In the genomic region with DNA sequence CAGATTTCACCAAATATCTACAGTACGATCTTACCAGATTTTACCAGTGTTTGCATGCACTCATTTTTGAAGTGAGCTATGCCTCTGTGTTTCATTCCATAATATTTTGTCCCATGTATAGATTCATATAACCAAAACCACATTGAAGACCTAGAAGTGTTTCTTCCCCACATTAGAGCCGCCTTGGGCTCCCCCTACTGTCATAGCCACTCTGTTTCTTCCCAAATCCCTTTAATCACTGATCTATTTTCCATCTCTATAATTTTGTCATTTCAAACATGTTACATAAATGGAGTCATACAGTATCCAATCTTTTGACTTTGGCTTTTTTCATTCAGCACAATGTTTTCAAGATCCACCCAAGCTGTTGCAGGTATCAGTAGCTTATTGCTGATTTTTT, we compare ENCODE assay signal across 16 cellular contexts. TPM values are rescaled to one million over a fixed set of nuclear protein-coding genes. Genes with fewer than 3 reads are reported as not detected.
DNase-seq lines count a peak whose midpoint lies in the region; ATAC-seq and TF ChIP-seq lines count a peak whose summit lies in the region.
"Had no signal": no experiment of that assay in that cellular context is flagged by ENCODE, and none has a peak within 500 bp of the region (broad histone marks: within the 10 kb centered on the region; RNA-seq: fewer than 3 reads in every experiment).

No MANE protein-coding gene starts in this region.

- no peak overlapping the region for H2AFZ ChIP-seq in neural cell (ENCODE audit: low read depth, low read length)

- H3K79me2 ChIP-seq in DOHH2 (ENCODE audit: control insufficient read depth, low read length) (no peaks in the 10 kb centered on the region), neural cell (replicated peaks; ENCODE audit: insufficient read depth, low read length) (no peaks in the 10 kb centered on the region)

- peak in 1 of 2 donors; percentile 7 for DNase-seq in cardiac fibroblast (ENCODE audit: low read depth in 2 of 2)
- no peak for DNase-seq in AML-193 (lab: John Stamatoyannopoulos, UW)
- DNase-seq: activated CD4-positive, alpha-beta T cell treated with anti-CD3 and anti-CD28 coated beads, Interleukin-2, amount 10 ng/mL, durations not matched to agents 7 days and 5 days; Caco-2; effector memory CD4-positive, alpha-beta T cell; gastrocnemius medialis; NCI-H1105; occipital lobe had no signal

- H4K20me1 ChIP-seq in DOHH2 (ENCODE audit: control insufficient read depth, insufficient read depth, low read depth, low read length) (no peaks in the 10 kb centered on the region), neural cell (ENCODE audit: insufficient read depth) (no peaks in the 10 kb centered on the region)

- ATAC-seq in GM19463 (IDR thresholded peaks at IDR 0.05; ENCODE audit: unreplicated experiment) (no peak), GM18861 (IDR thresholded peaks at IDR 0.05; ENCODE audit: unreplicated experiment) (no peak), HG03108 (IDR thresholded peaks at IDR 0.05; ENCODE audit: unreplicated experiment) (no peak)
- ATAC-seq: activated T-helper 17 cell treated with anti-CD3 and anti-CD28 coated beads, Interleukin-2, amount 50 U/mL, for 72 hours; gastrocnemius medialis had no signal

- no peaks in the 10 kb centered on the region for H3K9me3 ChIP-seq in DOHH2 (ENCODE audit: control insufficient read depth, insufficient read depth, low read length)
- H3K9me3 ChIP-seq in neural cell (ENCODE audit: low read length): no peaks in the 10 kb centered on the region
- H3K9me3 ChIP-seq: ascending aorta, Caco-2, gastrocnemius medialis had no signal

- H3K27ac ChIP-seq in DOHH2 (ENCODE audit: low read depth, low read length) (no peak overlapping the region), neural cell (ENCODE audit: low read length) (no peak overlapping the region)
- H3K27ac ChIP-seq: ascending aorta, gastrocnemius medialis had no signal

- H3F3A ChIP-seq in DOHH2 (ENCODE audit: control insufficient read depth, insufficient read depth) (no peaks in the 10 kb centered on the region), neural cell (ENCODE audit: insufficient read depth, low read length, poor library complexity, severe bottlenecking) (no peaks in the 10 kb centered on the region)

- no peak for TF ChIP-seq RAD21 in neural cell (conservative IDR thresholded peaks at IDR 0.05)

- no peak overlapping the region for H3K9ac ChIP-seq in neural cell (ENCODE audit: low read length)

- H3K4me1 ChIP-seq in DOHH2 (ENCODE audit: control insufficient read depth, low read length): no peaks in the 10 kb centered on the region
- H3K4me1 ChIP-seq: ascending aorta, Caco-2, gastrocnemius medialis had no signal

- H3K27me3 ChIP-seq in DOHH2 (ENCODE audit: control insufficient read depth, low read length) (peaks cover 7% of the 10 kb centered on the region; the same call in 1 of the 2 replicates), neural cell (ENCODE audit: insufficient read depth, low read depth, low read length) (no peaks in the 10 kb centered on the region)
- H3K27me3 ChIP-seq: ascending aorta, gastrocnemius medialis had no signal

- H3K36me3 ChIP-seq in DOHH2 (ENCODE audit: control insufficient read depth, low read length) (no peaks in the 10 kb centered on the region), neural cell (ENCODE audit: insufficient read depth, low read length) (no peaks in the 10 kb centered on the region)
- H3K36me3 ChIP-seq: ascending aorta, gastrocnemius medialis had no signal

- H3K4me2 ChIP-seq in DOHH2 (ENCODE audit: low read length) (no peak overlapping the region), neural cell (ENCODE audit: low read length) (no peak overlapping the region)

- TF ChIP-seq EP300 in neural cell (conservative IDR thresholded peaks at IDR 0.05; ENCODE audit: poor library complexity, severe bottlenecking): no peak

- H3K9me2 ChIP-seq in DOHH2 (replicated peaks; ENCODE audit: control insufficient read depth, low read length) (no peaks in the 10 kb centered on the region), neural cell (ENCODE audit: insufficient read depth, low read length) (no peaks in the 10 kb centered on the region)

- H3K4me3 ChIP-seq in DOHH2 (ENCODE audit: low read length): no peak overlapping the region
- no peak overlapping the region for H3K4me3 ChIP-seq in cardiac fibroblast (replicated peaks in 1 of 2; ENCODE audit: low read depth in 2 of 2, low read length in 2 of 2)
- H3K4me3 ChIP-seq in neural cell (ENCODE audit: low read length): no peak overlapping the region
- H3K4me3 ChIP-seq: ascending aorta, gastrocnemius medialis had no signal

- TF ChIP-seq CTCF in DOHH2 (IDR thresholded peaks at IDR 0.05; ENCODE audit: low read depth, low read length, poor library complexity, severe bottlenecking) (peak; percentile 32), LNCAP (IDR thresholded peaks at IDR 0.05) (peak; percentile 43), cardiac fibroblast (IDR thresholded peaks at IDR 0.05; ENCODE audit: low read depth, low read length) (peak; percentile 34), neural cell (IDR thresholded peaks at IDR 0.05; ENCODE audit: poor library complexity, severe bottlenecking) (peak; percentile 22)

TF ChIP-seq in neural cell, 6 proteins besides CTCF, POLR2A, EP300 and RAD21:
- TF ChIP-seq EZH2 (IDR thresholded peaks at IDR 0.05; ENCODE audit: borderline replicate concordance, insufficient read depth, low read length, poor library complexity, severe bottlenecking) (no peak), TAF1 (IDR thresholded peaks at IDR 0.05; ENCODE audit: low read depth) (no peak), SMC3 (conservative IDR thresholded peaks at IDR 0.05; ENCODE audit: poor library complexity) (no peak), POLR2AphosphoS5 (IDR thresholded peaks at IDR 0.05) (no peak), MXI1 (conservative IDR thresholded peaks at IDR 0.05; ENCODE audit: poor library complexity, severe bottlenecking) (no peak)
- TF ChIP-seq, protein P1, sequence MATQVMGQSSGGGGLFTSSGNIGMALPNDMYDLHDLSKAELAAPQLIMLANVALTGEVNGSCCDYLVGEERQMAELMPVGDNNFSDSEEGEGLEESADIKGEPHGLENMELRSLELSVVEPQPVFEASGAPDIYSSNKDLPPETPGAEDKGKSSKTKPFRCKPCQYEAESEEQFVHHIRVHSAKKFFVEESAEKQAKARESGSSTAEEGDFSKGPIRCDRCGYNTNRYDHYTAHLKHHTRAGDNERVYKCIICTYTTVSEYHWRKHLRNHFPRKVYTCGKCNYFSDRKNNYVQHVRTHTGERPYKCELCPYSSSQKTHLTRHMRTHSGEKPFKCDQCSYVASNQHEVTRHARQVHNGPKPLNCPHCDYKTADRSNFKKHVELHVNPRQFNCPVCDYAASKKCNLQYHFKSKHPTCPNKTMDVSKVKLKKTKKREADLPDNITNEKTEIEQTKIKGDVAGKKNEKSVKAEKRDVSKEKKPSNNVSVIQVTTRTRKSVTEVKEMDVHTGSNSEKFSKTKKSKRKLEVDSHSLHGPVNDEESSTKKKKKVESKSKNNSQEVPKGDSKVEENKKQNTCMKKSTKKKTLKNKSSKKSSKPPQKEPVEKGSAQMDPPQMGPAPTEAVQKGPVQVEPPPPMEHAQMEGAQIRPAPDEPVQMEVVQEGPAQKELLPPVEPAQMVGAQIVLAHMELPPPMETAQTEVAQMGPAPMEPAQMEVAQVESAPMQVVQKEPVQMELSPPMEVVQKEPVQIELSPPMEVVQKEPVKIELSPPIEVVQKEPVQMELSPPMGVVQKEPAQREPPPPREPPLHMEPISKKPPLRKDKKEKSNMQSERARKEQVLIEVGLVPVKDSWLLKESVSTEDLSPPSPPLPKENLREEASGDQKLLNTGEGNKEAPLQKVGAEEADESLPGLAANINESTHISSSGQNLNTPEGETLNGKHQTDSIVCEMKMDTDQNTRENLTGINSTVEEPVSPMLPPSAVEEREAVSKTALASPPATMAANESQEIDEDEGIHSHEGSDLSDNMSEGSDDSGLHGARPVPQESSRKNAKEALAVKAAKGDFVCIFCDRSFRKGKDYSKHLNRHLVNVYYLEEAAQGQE (IDR thresholded peaks at IDR 0.05; ENCODE audit: borderline replicate concordance): no peak

RNA-seq across cellular contexts. Expression of a gene that starts 12.7 kb away (rescaled TPM):
- not detected in 2 replicates for polyA plus RNA-seq in neural cell
- not detected in 2 replicates for polyA minus RNA-seq in neural cell

RNA-seq across cellular contexts. Expression of a gene that starts 27.6 kb away (rescaled TPM):
- not detected in 2 replicates for polyA plus RNA-seq in neural cell
- polyA minus RNA-seq in neural cell: not detected in 2 replicates

RNA-seq across cellular contexts. Expression of a gene that starts 39.1 kb away (rescaled TPM):
- polyA plus RNA-seq in neural cell: 51.7 and 66.2 TPM in 2 replicates
- polyA minus RNA-seq in neural cell: 41.6 and 41.9 TPM in 2 replicates
